In genomic region chr1:244049142-244049968, GRCh38 we compare ENCODE assay signal across 8 cellular contexts.
DNase-seq lines count a peak whose midpoint lies in the region; ATAC-seq and TF ChIP-seq lines count a peak whose summit lies in the region.

No MANE protein-coding gene starts in this region.

- H3K4me3 ChIP-seq in HL-60 (replicated peaks; ENCODE audit: insufficient read depth, low read length), result peak overlapping the region; percentile 57
- peak overlapping the region; percentile 42 for H3K4me3 ChIP-seq in SU-DHL-6 (ENCODE audit: insufficient read depth, low read length, poor library complexity, severe bottlenecking)
- peak overlapping the region; percentile 73 for H3K4me3 ChIP-seq in astrocyte of the spinal cord (ENCODE audit: low read depth, low read length)
- peak overlapping the region; percentile 92 for H3K4me3 ChIP-seq in iPS-20b (ENCODE audit: low read length)

- H4K20me1 ChIP-seq in SU-DHL-6 (ENCODE audit: low read depth, low read length), result peaks cover 18% of the 10 kb centered on the region

- H3F3A ChIP-seq in SU-DHL-6 (ENCODE audit: insufficient read depth), result peaks cover 21% of the 10 kb centered on the region

- H3K36me3 ChIP-seq in SU-DHL-6 (ENCODE audit: low read length) (no peaks in the 10 kb centered on the region), iPS-20b (ENCODE audit: insufficient read depth, low read depth, low read length) (peaks cover 9% of the 10 kb centered on the region)

- H3K27ac ChIP-seq in C4-2B, result peak overlapping the region; percentile 42
- peak overlapping the region; percentile 66 for H3K27ac ChIP-seq in HL-60 (replicated peaks)
- peak overlapping the region; percentile 59 for H3K27ac ChIP-seq in SU-DHL-6 (ENCODE audit: low read depth, low read length)
- H3K27ac ChIP-seq in iPS-20b (ENCODE audit: low read length), result no peak overlapping the region

- H3K4me2 ChIP-seq in SU-DHL-6 (ENCODE audit: low read depth, low read length, poor library complexity, severe bottlenecking), result peak overlapping the region; percentile 70

- H3K27me3 ChIP-seq in HL-60 (ENCODE audit: insufficient read depth, poor library complexity, severe bottlenecking) (no peaks in the 10 kb centered on the region), SU-DHL-6 (ENCODE audit: low read length) (0 out of 2 replicates have a peak, but pooled peaks cover 1% of the 10 kb centered on the region), iPS-20b (ENCODE audit: insufficient read depth, low read length) (peaks cover 32% of the 10 kb centered on the region; the same call in 1 of the 2 replicates)

- H3K9ac ChIP-seq in SU-DHL-6 (ENCODE audit: low read length) (peak overlapping the region; percentile 40), iPS-20b (ENCODE audit: low read depth, low read length) (peak overlapping the region; percentile 82; the same call in 1 of the 2 replicates)

- in situ Hi-C loops in astrocyte of the spinal cord (cut with HindIII; ENCODE audit: low sequenced_read_pairs), result no loop called here

- 0 out of 2 replicates have a peak, but pooled peaks cover 5% of the 10 kb centered on the region for H3K79me2 ChIP-seq in SU-DHL-6 (ENCODE audit: insufficient read depth, low read length)

- H3K9me2 ChIP-seq in SU-DHL-6 (replicated peaks; ENCODE audit: insufficient read depth, low read length), result no peaks in the 10 kb centered on the region

- DNase-seq in HL-60 (ENCODE audit: low read depth in 1 of 2, low spot score in 1 of 2) (peak in 1 of 2 experiments; percentile 67), astrocyte of the spinal cord (ENCODE audit: low read depth, low spot score) (no peak), NCI-H128 (lab: John Stamatoyannopoulos, UW; ENCODE audit: unreplicated experiment) (no peak)
- peak; percentile 33 for DNase-seq in stimulated activated CD4-positive, alpha-beta T cell treated with anti-CD3 and anti-CD28 coated beads, Interleukin-12 subunit alpha, Interleukin-12 subunit beta, amount 100 ng/mL, for 4 hours

- H3K9me3 ChIP-seq in SU-DHL-6 (ENCODE audit: insufficient read depth, low read length) (no peaks in the 10 kb centered on the region), iPS-20b (ENCODE audit: insufficient read depth, low read depth, low read length) (no peaks in the 10 kb centered on the region)

- peaks cover 30% of the 10 kb centered on the region for H3K4me1 ChIP-seq in iPS-20b (ENCODE audit: insufficient read depth, low read length)

- no peak for ATAC-seq in HG03280 (IDR thresholded peaks at IDR 0.05; ENCODE audit: unreplicated experiment)

- no peak overlapping the region for H2AFZ ChIP-seq in SU-DHL-6 (ENCODE audit: low read depth, low read length, severe bottlenecking)

- no peak for TF ChIP-seq CTCF in C4-2B (conservative IDR thresholded peaks at IDR 0.05)
- no peak for TF ChIP-seq CTCF in HL-60 (IDR thresholded peaks at IDR 0.05; ENCODE audit: insufficient read depth, low read length)
- no peak for TF ChIP-seq CTCF in SU-DHL-6 (IDR thresholded peaks at IDR 0.05; ENCODE audit: insufficient read depth, low read length, poor library complexity, severe bottlenecking)
- TF ChIP-seq CTCF in astrocyte of the spinal cord (IDR thresholded peaks at IDR 0.05; ENCODE audit: low read depth, low read length), result no peak

Comparison
In these comparisons a context has a peak if more than half of its experiments do, and no peak if none do; other contexts are left out.
1. H3K4me3 ChIP-seq: peak in every context shown above with its lines; median percentile 92 in iPS-20b; 73 in astrocyte of the spinal cord; 57 in HL-60; 42 in SU-DHL-6.